In genomic region chr3:73608805-73609641, GRCh38 we compare ENCODE assay signal across 18 cellular contexts. TPM values are rescaled to one million over a fixed set of nuclear protein-coding genes. Genes with fewer than 3 reads are reported as not detected.
DNase-seq lines count a peak whose midpoint lies in the region; ATAC-seq, FAIRE-seq and TF ChIP-seq lines count a peak whose summit lies in the region.
"Had no signal": no experiment of that assay in that cellular context is flagged by ENCODE, and none has a peak within 500 bp of the region (broad histone marks: within the 10 kb centered on the region; RNA-seq: fewer than 3 reads in every experiment).

No MANE protein-coding gene starts in this region.

- no peak for TF ChIP-seq CTCF in fibroblast of lung (conservative IDR thresholded peaks at IDR 0.05 in 1 of 2, IDR thresholded peaks at IDR 0.05 in 1 of 2; ENCODE audit: low read depth in 1 of 2, low read length in 2 of 2)
- no peak for TF ChIP-seq CTCF in kidney (IDR thresholded peaks at IDR 0.05; ENCODE audit: borderline replicate concordance, extremely low read depth, insufficient read depth)

- ATAC-seq in HG02759 (IDR thresholded peaks at IDR 0.05; ENCODE audit: unreplicated experiment): no peak
- ATAC-seq: natural killer cell treated with Interleukin-12 subunit alpha and Interleukin-12 subunit beta and Interleukin-15 and Interleukin-18, amount 100 ng/mL, for 72 hours had no signal

- no peaks in the 10 kb centered on the region for H4K20me1 ChIP-seq in fibroblast of lung (ENCODE audit: control insufficient read depth, extremely low read depth, insufficient read depth, low read length)
- H4K20me1 ChIP-seq: BLaER1 treated with 17β-estradiol and CSF1 and Interleukin-3, amounts not matched to agents 10 nM and 100 nM had no signal

- peaks cover 14% of the 10 kb centered on the region for H3K79me2 ChIP-seq in fibroblast of lung (ENCODE audit: control insufficient read depth, insufficient read depth, low read length)

- in situ Hi-C loops in SK-MEL-5 (cut with HindIII; ENCODE audit: low pct_unique_long_range_greater_than_20kb, low sequenced_read_pairs): no loop called here

- H3K36me3 ChIP-seq in fibroblast of lung (ENCODE audit: control insufficient read depth, insufficient read depth, low read length) (no peaks in the 10 kb centered on the region), kidney (ENCODE audit: control insufficient read depth in 1 of 2, insufficient read depth in 2 of 2, low read length in 2 of 2) (no peaks in the 10 kb centered on the region), skeletal muscle tissue (ENCODE audit: control insufficient read depth in 3 of 3, insufficient read depth in 3 of 3, low read length in 3 of 3) (peaks cover 0 to 4% (median 2%) of the 10 kb centered on the region in 3 donors)
- H3K36me3 ChIP-seq: BLaER1 treated with 17β-estradiol and CSF1 and Interleukin-3, amounts not matched to agents 10 nM and 100 nM had no signal

- H3K9me3 ChIP-seq in fibroblast of lung (ENCODE audit: control insufficient read depth, insufficient read depth, low read depth, low read length) (no peaks in the 10 kb centered on the region), kidney (ENCODE audit: control insufficient read depth in 1 of 2, low read length in 2 of 2) (no peaks in the 10 kb centered on the region), skeletal muscle tissue (ENCODE audit: control insufficient read depth in 3 of 3, low read length in 3 of 3) (no peaks in the 10 kb centered on the region)
- H3K9me3 ChIP-seq: BLaER1 treated with 17β-estradiol and CSF1 and Interleukin-3, amounts not matched to agents 10 nM and 100 nM had no signal

- peak overlapping the region; percentile 46 for H3K4me2 ChIP-seq in fibroblast of lung (ENCODE audit: extremely low read depth, insufficient read depth, low read length)
- H3K4me2 ChIP-seq: BLaER1 treated with 17β-estradiol and CSF1 and Interleukin-3, amounts not matched to agents 10 nM and 100 nM had no signal

- no peak overlapping the region for H2AFZ ChIP-seq in fibroblast of lung (ENCODE audit: low read length)

- H3K27me3 ChIP-seq in fibroblast of lung (ENCODE audit: control insufficient read depth, insufficient read depth, low read length): no peaks in the 10 kb centered on the region
- no peaks in the 10 kb centered on the region for H3K27me3 ChIP-seq in skeletal muscle tissue (ENCODE audit: control insufficient read depth in 3 of 3, insufficient read depth in 3 of 3, low read length in 3 of 3)
- H3K27me3 ChIP-seq: BLaER1 treated with 17β-estradiol and CSF1 and Interleukin-3, amounts not matched to agents 10 nM and 100 nM had no signal

- H3K4me1 ChIP-seq in fibroblast of lung (ENCODE audit: control insufficient read depth, extremely low read depth, insufficient read depth, low read length) (peaks cover 15% of the 10 kb centered on the region), kidney (ENCODE audit: control insufficient read depth in 1 of 2, insufficient read depth in 1 of 2, low read depth in 1 of 2, low read length in 2 of 2) (peaks cover 5 to 8% of the 10 kb centered on the region in 2 donors), skeletal muscle tissue (ENCODE audit: control insufficient read depth in 3 of 3, insufficient read depth in 3 of 3, low read length in 3 of 3) (peaks cover 29 to 66% (median 40%) of the 10 kb centered on the region in 3 donors)

- intact Hi-C loops in kidney (cut with DNase I): no loop called here

- no peak overlapping the region for H3K27ac ChIP-seq in fibroblast of lung (ENCODE audit: insufficient read depth, low read length)
- peak overlapping the region; percentile 51 to 66 for H3K27ac ChIP-seq in kidney (ENCODE audit: low read depth in 2 of 2, low read length in 2 of 2)
- peak overlapping the region; percentile 79 for H3K27ac ChIP-seq in skeletal muscle tissue (ENCODE audit: low read depth, low read length)
- H3K27ac ChIP-seq: BLaER1 treated with 17β-estradiol and CSF1 and Interleukin-3, amounts not matched to agents 10 nM and 100 nM had no signal

- H3K4me3 ChIP-seq in fibroblast of lung (replicated peaks in 1 of 4; ENCODE audit: control extremely low read depth in 1 of 4, insufficient read depth in 1 of 4, low read depth in 3 of 4, low read length in 4 of 4): no peak overlapping the region
- H3K4me3 ChIP-seq in kidney (ENCODE audit: low read length in 2 of 2): peak overlapping the region; percentile 42 to 49
- peak overlapping the region; percentile 17 to 44 (median 33) for H3K4me3 ChIP-seq in skeletal muscle tissue (ENCODE audit: low read length in 3 of 3)
- H3K4me3 ChIP-seq: BLaER1 treated with 17β-estradiol and CSF1 and Interleukin-3, amounts not matched to agents 10 nM and 100 nM had no signal

- DNase-seq in SK-MEL-5 (ENCODE audit: low read depth, low spot score): peak; percentile 85
- DNase-seq in fibroblast of lung (ENCODE audit: low read depth in 2 of 2): peak in 1 of 2 donors; percentile 29
- no peak for DNase-seq in kidney
- DNase-seq in NCI-H524 treated with DMSO at 0.1 percent for 48 hours (lab: John Stamatoyannopoulos, UW): no peak
- no peak for DNase-seq in H4 (ENCODE audit: low spot score)
- DNase-seq in MV-4-11 (lab: John Stamatoyannopoulos, UW): no peak
- DNase-seq: ACHN; activated CD4-positive, alpha-beta T cell treated with anti-CD3 and anti-CD28 coated beads, Interleukin-2, amount 10 ng/mL, durations not matched to agents 7 days and 5 days; cortex of kidney; kidney glomerular epithelial cell; mesendoderm; NCI-H1436 treated with DMSO at 0.1 percent for 48 hours; stimulated activated CD4-positive, alpha-beta T cell treated with anti-CD3 and anti-CD28 coated beads, Interleukin-12 subunit alpha, Interleukin-12 subunit beta, amount 100 ng/mL, for 4 hours had no signal

- FAIRE-seq in kidney (lab: Jason Lieb, UNC): no peak

- no peak overlapping the region for H3K9ac ChIP-seq in fibroblast of lung (ENCODE audit: insufficient read depth, low read length)
- H3K9ac ChIP-seq in kidney (ENCODE audit: low read length in 2 of 2): no peak overlapping the region
- peak overlapping the region; percentile 60 to 71 (median 63) for H3K9ac ChIP-seq in skeletal muscle tissue (ENCODE audit: low read depth in 1 of 3, low read length in 3 of 3)
- H3K9ac ChIP-seq: BLaER1 treated with 17β-estradiol and CSF1 and Interleukin-3, amounts not matched to agents 10 nM and 100 nM had no signal

RNA-seq across cellular contexts. Expression of gene PDZRN3, which starts 15.7 kb away (rescaled TPM):
- 4.0 and 5.2 TPM in 2 replicates for total RNA-seq in SK-MEL-5 (2014; rRNA removed; shearing (Covaris generic))
- polyA plus RNA-seq in SK-MEL-5 (2015; cell fraction: cytosol; rRNA removed): 10.1 and 12.5 TPM in 2 replicates
- polyA plus RNA-seq in SK-MEL-5 (2015; cell fraction: nucleus; rRNA removed): 5.0 and 6.1 TPM in 2 replicates
- total RNA-seq in fibroblast of lung (47.5 and 56.3 TPM in 2 replicates), kidney (13.2 TPM), skeletal muscle tissue (50.6 TPM)
- polyA plus RNA-seq in fibroblast of lung (10.7 and 14.6 TPM in 2 replicates), kidney (ENCODE audit: insufficient read depth, low read depth, low replicate concordance) (9.5 TPM)
- 20.0 and 36.3 TPM in 2 replicates for polyA plus RNA-seq in fibroblast of lung (2012)
- polyA minus RNA-seq in fibroblast of lung (ENCODE audit: low replicate concordance): 42.1 and 58.7 TPM in 2 replicates
- 3.4 and 3.6 TPM in 2 replicates for total RNA-seq in H4 (2014; rRNA removed; shearing (Covaris generic))
- total RNA-seq: activated CD4-positive, alpha-beta T cell treated with anti-CD3 and anti-CD28 coated beads, Interleukin-2, amount 10 ng/mL, durations not matched to agents 7 days and 5 days; natural killer cell treated with Interleukin-12 subunit alpha and Interleukin-12 subunit beta and Interleukin-15 and Interleukin-18, amount 100 ng/mL, for 72 hours had no signal
- polyA plus RNA-seq: IgD-negative memory B cell had no signal

Comparison
In these comparisons a context has a peak if more than half of its experiments do, and no peak if none do; other contexts are left out.
1. H3K4me3 ChIP-seq: peak in kidney (2 of 2) and skeletal muscle tissue (3 of 3); none in fibroblast of lung (0 of 4).
2. H3K9ac ChIP-seq: peak in skeletal muscle tissue (3 of 3); none in fibroblast of lung (single experiment) and kidney (0 of 2).